8 cellular contexts compared by ENCODE assay signal in genomic region chr17:1628856-1629646, GRCh38. TPM values are rescaled to one million over a fixed set of nuclear protein-coding genes. Genes with fewer than 3 reads are reported as not detected.
A peak's percentile ranks its signal among the peaks of the same experiment; 100 is the strongest.
DNase-seq lines count a peak whose midpoint lies in the region; ATAC-seq and TF ChIP-seq lines count a peak whose summit lies in the region.

No MANE protein-coding gene starts in this region.

- no peaks in the 10 kb centered on the region for H3K9me3 Mint-ChIP-seq in activated T-helper 2 cell treated with anti-CD3 and anti-CD28 coated beads, Interferon-gamma antibody, Interleukin-2, Interleukin-4, amounts not matched to agents 10 μg/mL and 5 μg/mL and 100 μg/mL, durations not matched to agents 14 hours and 24 hours and 36 hours
- no peaks in the 10 kb centered on the region for H3K9me3 Mint-ChIP-seq in natural killer cell
- peaks cover 2 to 4% of the 10 kb centered on the region in 2 donors for H3K9me3 Mint-ChIP-seq in stimulated activated naive B cell treated with anti-CD40 and anti-IgM and Interleukin-4, amounts not matched to agents 10 μg/mL and 1 μg/mL and 100 μg/mL, for 72 hours

- ATAC-seq in GM21825 (IDR thresholded peaks at IDR 0.05; ENCODE audit: unreplicated experiment) (peak; percentile 37), natural killer cell (peak; percentile 77 to 92 (median 83))
- peak; percentile 74 to 77 for ATAC-seq in stimulated activated naive B cell treated with anti-CD40 and anti-IgM and Interleukin-4, amounts not matched to agents 10 μg/mL and 1 μg/mL and 100 μg/mL, for 72 hours (replicated peaks)

- DNase-seq in DMS79 treated with DMSO at 0.1 percent for 48 hours (lab: John Stamatoyannopoulos, UW) = peak; percentile 75
- DNase-seq in LNCaP clone FGC (ENCODE audit: low read depth) = no peak
- peak; percentile 86 for DNase-seq in RPMI7951 (ENCODE audit: low read depth)
- DNase-seq in activated T-helper 2 cell treated with anti-CD3 and anti-CD28 coated beads, Interferon-gamma antibody, Interleukin-2, Interleukin-4, amounts not matched to agents 10 μg/mL and 5 μg/mL and 100 μg/mL, durations not matched to agents 14 hours and 24 hours and 36 hours (ENCODE audit: low spot score) = peak; percentile 82
- peak; percentile 77 for DNase-seq in fibroblast of mammary gland (ENCODE audit: low read depth)
- DNase-seq in natural killer cell = peak; percentile 90
- DNase-seq in stimulated activated naive B cell treated with anti-CD40 and anti-IgM and Interleukin-4, amounts not matched to agents 10 μg/mL and 1 μg/mL and 100 μg/mL, for 72 hours = peak; percentile 90

- peak overlapping the region; percentile 87 for H3K4me3 Mint-ChIP-seq in activated T-helper 2 cell treated with anti-CD3 and anti-CD28 coated beads, Interferon-gamma antibody, Interleukin-2, Interleukin-4, amounts not matched to agents 10 μg/mL and 5 μg/mL and 100 μg/mL, durations not matched to agents 14 hours and 24 hours and 36 hours (ENCODE audit: low read depth)
- H3K4me3 Mint-ChIP-seq in natural killer cell = peak overlapping the region; percentile 99
- H3K4me3 Mint-ChIP-seq in stimulated activated naive B cell treated with anti-CD40 and anti-IgM and Interleukin-4, amounts not matched to agents 10 μg/mL and 1 μg/mL and 100 μg/mL, for 72 hours = peak overlapping the region; percentile 88 to 96

- no peaks in the 10 kb centered on the region for H3K36me3 Mint-ChIP-seq in activated T-helper 2 cell treated with anti-CD3 and anti-CD28 coated beads, Interferon-gamma antibody, Interleukin-2, Interleukin-4, amounts not matched to agents 10 μg/mL and 5 μg/mL and 100 μg/mL, durations not matched to agents 14 hours and 24 hours and 36 hours (ENCODE audit: low read depth)
- H3K36me3 Mint-ChIP-seq in natural killer cell = no peaks in the 10 kb centered on the region
- H3K36me3 Mint-ChIP-seq in stimulated activated naive B cell treated with anti-CD40 and anti-IgM and Interleukin-4, amounts not matched to agents 10 μg/mL and 1 μg/mL and 100 μg/mL, for 72 hours = peaks cover 31 to 41% of the 10 kb centered on the region in 2 donors

- peaks cover 35% of the 10 kb centered on the region for H3K27me3 Mint-ChIP-seq in activated T-helper 2 cell treated with anti-CD3 and anti-CD28 coated beads, Interferon-gamma antibody, Interleukin-2, Interleukin-4, amounts not matched to agents 10 μg/mL and 5 μg/mL and 100 μg/mL, durations not matched to agents 14 hours and 24 hours and 36 hours (ENCODE audit: low read depth)
- peaks cover 7 to 20% of the 10 kb centered on the region in 2 donors for H3K27me3 Mint-ChIP-seq in natural killer cell (ENCODE audit: low read depth in 2 of 2)
- no peaks in the 10 kb centered on the region for H3K27me3 Mint-ChIP-seq in stimulated activated naive B cell treated with anti-CD40 and anti-IgM and Interleukin-4, amounts not matched to agents 10 μg/mL and 1 μg/mL and 100 μg/mL, for 72 hours

- peak overlapping the region; percentile 68 for H3K27ac Mint-ChIP-seq in activated T-helper 2 cell treated with anti-CD3 and anti-CD28 coated beads, Interferon-gamma antibody, Interleukin-2, Interleukin-4, amounts not matched to agents 10 μg/mL and 5 μg/mL and 100 μg/mL, durations not matched to agents 14 hours and 24 hours and 36 hours
- peak overlapping the region; percentile 95 to 99 for H3K27ac Mint-ChIP-seq in natural killer cell
- H3K27ac Mint-ChIP-seq in stimulated activated naive B cell treated with anti-CD40 and anti-IgM and Interleukin-4, amounts not matched to agents 10 μg/mL and 1 μg/mL and 100 μg/mL, for 72 hours = peak overlapping the region; percentile 96

- H3K4me3 ChIP-seq in LNCaP clone FGC (ENCODE audit: low read depth, low read length) (peak overlapping the region; percentile 88), fibroblast of mammary gland (ENCODE audit: control insufficient read depth, low read depth, low read length) (peak overlapping the region; percentile 52)

- H3K4me1 Mint-ChIP-seq in activated T-helper 2 cell treated with anti-CD3 and anti-CD28 coated beads, Interferon-gamma antibody, Interleukin-2, Interleukin-4, amounts not matched to agents 10 μg/mL and 5 μg/mL and 100 μg/mL, durations not matched to agents 14 hours and 24 hours and 36 hours (ENCODE audit: low read depth) = peaks cover 9% of the 10 kb centered on the region
- peaks cover 16 to 38% of the 10 kb centered on the region in 2 donors for H3K4me1 Mint-ChIP-seq in natural killer cell
- peaks cover 35 to 64% of the 10 kb centered on the region in 2 donors for H3K4me1 Mint-ChIP-seq in stimulated activated naive B cell treated with anti-CD40 and anti-IgM and Interleukin-4, amounts not matched to agents 10 μg/mL and 1 μg/mL and 100 μg/mL, for 72 hours

- TF ChIP-seq CTCF in LNCaP clone FGC (IDR thresholded peaks at IDR 0.05; ENCODE audit: control insufficient read depth, extremely low read depth, insufficient read depth) = peak; percentile 36
- no peak for TF ChIP-seq CTCF in fibroblast of mammary gland (conservative IDR thresholded peaks at IDR 0.05; ENCODE audit: control insufficient read depth, insufficient read depth, low read depth, low read length)
- no peak for TF ChIP-seq CTCF in natural killer cell (IDR thresholded peaks at IDR 0.05)

- intact Hi-C loops in activated T-helper 2 cell treated with anti-CD3 and anti-CD28 coated beads, Interferon-gamma antibody, Interleukin-2, Interleukin-4, amounts not matched to agents 10 μg/mL and 5 μg/mL and 100 μg/mL, durations not matched to agents 14 hours and 24 hours and 36 hours (cut with micrococcal nuclease) = loop anchor here (1.0 to 10.0 kb wide), 4 partner anchors 22 to 354 kb away; partner anchors contain the start of genes BHLHA9, INPP5K and TRARG1
- intact Hi-C loops in natural killer cell (cut with micrococcal nuclease) = loop anchor here (1.0 to 5.0 kb wide), 4 partner anchors 22 to 112 kb away; partner anchors contain the start of genes INPP5K and PITPNA

RNA-seq across cellular contexts. Expression of gene SLC43A2, which starts 0.4 kb away (rescaled TPM):
- 2.2 and 2.5 TPM in 2 replicates for total RNA-seq in RPMI7951 (2014; rRNA removed; shearing (Covaris generic))
- total RNA-seq in activated T-helper 2 cell treated with anti-CD3 and anti-CD28 coated beads, Interferon-gamma antibody, Interleukin-2, Interleukin-4, amounts not matched to agents 10 μg/mL and 5 μg/mL and 100 μg/mL, durations not matched to agents 14 hours and 24 hours and 36 hours = 2.3 and 2.4 TPM in 2 replicates
- total RNA-seq in natural killer cell = 10 to 100 TPM; 24.5 to 36.0 (median 30.3) TPM

RNA-seq across cellular contexts. Expression of gene SCARF1, which starts 16.5 kb away (rescaled TPM):
- total RNA-seq in RPMI7951 (2014; rRNA removed; shearing (Covaris generic)) = 0.12 and 0.20 TPM in 2 replicates
- total RNA-seq in activated T-helper 2 cell treated with anti-CD3 and anti-CD28 coated beads, Interferon-gamma antibody, Interleukin-2, Interleukin-4, amounts not matched to agents 10 μg/mL and 5 μg/mL and 100 μg/mL, durations not matched to agents 14 hours and 24 hours and 36 hours = 3.3 and 3.4 TPM in 2 replicates
- total RNA-seq in natural killer cell = 1 to 10 TPM in 2 of 3 donors, under 1 TPM in 1; 0.59 to 3.1 (median 1.0) TPM

RNA-seq across cellular contexts. Expression of gene RILP, which starts 20.6 kb away (rescaled TPM):
- 8.8 and 9.1 TPM in 2 replicates for total RNA-seq in RPMI7951 (2014; rRNA removed; shearing (Covaris generic))
- 8.2 and 8.9 TPM in 2 replicates for total RNA-seq in activated T-helper 2 cell treated with anti-CD3 and anti-CD28 coated beads, Interferon-gamma antibody, Interleukin-2, Interleukin-4, amounts not matched to agents 10 μg/mL and 5 μg/mL and 100 μg/mL, durations not matched to agents 14 hours and 24 hours and 36 hours
- 1 to 10 TPM; 2.3 to 5.1 (median 4.0) TPM for total RNA-seq in natural killer cell

RNA-seq across cellular contexts. Expression of gene PRPF8, which starts 55.6 kb away (rescaled TPM):
- 65.7 and 69.7 TPM in 2 replicates for total RNA-seq in RPMI7951 (2014; rRNA removed; shearing (Covaris generic))
- total RNA-seq in activated T-helper 2 cell treated with anti-CD3 and anti-CD28 coated beads, Interferon-gamma antibody, Interleukin-2, Interleukin-4, amounts not matched to agents 10 μg/mL and 5 μg/mL and 100 μg/mL, durations not matched to agents 14 hours and 24 hours and 36 hours = 435 and 439 TPM in 2 replicates
- 100 to 1,000 TPM; 475 to 508 (median 480) TPM for total RNA-seq in natural killer cell
